23 cellular contexts compared by ENCODE assay signal in the genomic region with DNA sequence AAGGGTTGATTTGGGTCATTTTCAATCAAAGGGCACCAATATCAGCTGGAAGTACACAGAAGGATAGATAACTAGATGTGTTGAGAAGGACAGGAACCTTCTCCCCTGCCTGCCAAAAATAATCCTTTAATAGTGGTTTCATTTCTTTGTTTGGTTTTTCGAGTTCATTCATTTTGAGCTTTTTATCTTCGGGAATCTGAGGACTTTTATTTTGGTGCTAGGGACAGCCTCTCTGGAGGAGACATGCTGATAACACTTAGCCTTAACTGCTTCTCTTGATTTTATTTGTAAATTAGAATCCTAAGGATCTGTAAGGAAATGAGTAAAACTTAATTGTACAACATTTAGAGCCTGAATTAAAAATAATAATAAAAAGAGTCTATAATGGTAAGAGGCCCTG. TPM values are rescaled to one million over a fixed set of nuclear protein-coding genes. Genes with fewer than 3 reads are reported as not detected.
"Had no signal": no experiment of that assay in that cellular context is flagged by ENCODE, and none has a peak within 500 bp of the region (broad histone marks: within the 10 kb centered on the region; RNA-seq: fewer than 3 reads in every experiment).

No MANE protein-coding gene starts in this region.

- H3K4me2 ChIP-seq: KMS-11 had no signal

- H3K27ac ChIP-seq: brain microvascular endothelial cell, KMS-11, SK-N-MC, VCaP had no signal

- ATAC-seq: activated CD4-positive, alpha-beta T cell treated with anti-CD3 and anti-CD28 coated beads for 36 hours; activated CD8-positive, alpha-beta T cell treated with anti-CD3 and anti-CD28 coated beads for 36 hours; activated T-cell treated with anti-CD3 and anti-CD28 coated beads, Interleukin-2, amount 50 U/mL, for 72 hours; T-cell had no signal

- H3K36me3 ChIP-seq: brain microvascular endothelial cell, MG63 had no signal

- DNase-seq: activated CD4-positive, alpha-beta T cell treated with anti-CD3 and anti-CD28 coated beads for 36 hours; activated CD8-positive, alpha-beta memory T cell treated with anti-CD3 and anti-CD28 coated beads, Interleukin-2, amount 50 U/mL, for 4 hours; activated CD8-positive, alpha-beta T cell treated with anti-CD3 and anti-CD28 coated beads for 36 hours; activated gamma-delta T cell treated with Interleukin-2 at 50 U/mL for 16 hours; activated naive CD4-positive, alpha-beta T cell treated with anti-CD3 and anti-CD28 coated beads, Interleukin-2, amount 10 ng/mL, durations not matched to agents 7 days and 5 days; activated naive CD8-positive, alpha-beta T cell treated with anti-CD3 and anti-CD28 coated beads for 36 hours; activated T-cell treated with anti-CD3 and anti-CD28 coated beads, Interleukin-2, amount 50 U/mL, for 72 hours; brain microvascular endothelial cell; caudate nucleus; MG63; MV-4-11; NCI-H1092 treated with DMSO at 0.1 percent for 48 hours; NCI-H1436 treated with DMSO at 0.1 percent for 48 hours; NCI-H187; NCI-H2081 treated with DMSO at 0.1 percent for 48 hours; NCI-H526; NCI-H774; T-cell; T-helper 2 cell; T1000 had no signal

- H3K9ac ChIP-seq: KMS-11 had no signal

- H3K27me3 ChIP-seq: brain microvascular endothelial cell, MG63 had no signal

- H3K9me3 ChIP-seq: MG63 had no signal

- H3K4me3 ChIP-seq: MG63, SK-N-MC had no signal

RNA-seq across cellular contexts. Expression of gene PTPRG, which starts 22.5 kb away (rescaled TPM):
- total RNA-seq: activated CD8-positive, alpha-beta T cell treated with anti-CD3 and anti-CD28 coated beads for 36 hours had no signal
